In genomic region chr7:132614428-132615076, GRCh38 we compare ENCODE assay signal across 8 cellular contexts. TPM values are rescaled to one million over a fixed set of nuclear protein-coding genes. Genes with fewer than 3 reads are reported as not detected.
DNase-seq lines count a peak whose midpoint lies in the region; ATAC-seq, FAIRE-seq and TF ChIP-seq lines count a peak whose summit lies in the region.

No MANE protein-coding gene starts in this region.

- no peak overlapping the region for H3K4me3 ChIP-seq in CD8-positive, alpha-beta T cell (ENCODE audit: low read depth, low read length)
- H3K4me3 ChIP-seq in NB4 (ENCODE audit: low read depth, low read length) (no peak overlapping the region), fibroblast of mammary gland (ENCODE audit: control insufficient read depth, low read depth, low read length) (peak overlapping the region; percentile 29)

- peaks cover 9% of the 10 kb centered on the region for H3K27me3 Mint-ChIP-seq in CD8-positive, alpha-beta T cell (ENCODE audit: low read depth)
- peaks cover 45% of the 10 kb centered on the region for H3K27me3 Mint-ChIP-seq in nephron (ENCODE audit: low read depth)

- ATAC-seq in CD8-positive, alpha-beta T cell, result no peak
- ATAC-seq in HG03097 (IDR thresholded peaks at IDR 0.05; ENCODE audit: low FRiP score, unreplicated experiment), result no peak

- TF ChIP-seq POLR2A in NB4 (IDR thresholded peaks at IDR 0.05; ENCODE audit: extremely low read depth, insufficient read length), result no peak

- no peaks in the 10 kb centered on the region for H3K36me3 Mint-ChIP-seq in CD8-positive, alpha-beta T cell
- H3K36me3 Mint-ChIP-seq in nephron (ENCODE audit: low read depth), result no peaks in the 10 kb centered on the region

- H3K9me3 ChIP-seq in CD8-positive, alpha-beta T cell (ENCODE audit: low read length), result no peaks in the 10 kb centered on the region

- POLR2A ChIA-PET in CD8-positive, alpha-beta T cell (lab: Charles Lee), result no interaction called here

- no peak for DNase-seq in CD8-positive, alpha-beta T cell
- peak; percentile 69 for DNase-seq in NB4 (ENCODE audit: low read depth)
- peak; percentile 23 for DNase-seq in fibroblast of mammary gland (ENCODE audit: low read depth)
- no peak for DNase-seq in GM19239 (ENCODE audit: insufficient read length, low spot score)
- no peak for DNase-seq in DMS114 treated with DMSO at 0.1 percent for 48 hours (lab: John Stamatoyannopoulos, UW; ENCODE audit: unreplicated experiment)
- DNase-seq in activated CD8-positive, alpha-beta memory T cell treated with anti-CD3 and anti-CD28 coated beads, Interleukin-2, amount 50 U/mL, for 48 hours, result no peak

- H3K27ac ChIP-seq in CD8-positive, alpha-beta T cell (ENCODE audit: low read depth, low read length), result no peak overlapping the region

- FAIRE-seq in GM19239 (lab: Jason Lieb, UNC), result no peak

- peak overlapping the region; percentile 16 for H3K4me3 Mint-ChIP-seq in CD8-positive, alpha-beta T cell
- H3K4me3 Mint-ChIP-seq in nephron, result peak overlapping the region; percentile 76 to 79 (median 79)

- H3K9me3 Mint-ChIP-seq in CD8-positive, alpha-beta T cell, result no peaks in the 10 kb centered on the region
- no peaks in the 10 kb centered on the region for H3K9me3 Mint-ChIP-seq in nephron

- no peaks in the 10 kb centered on the region for H3K36me3 ChIP-seq in CD8-positive, alpha-beta T cell (ENCODE audit: insufficient read depth, low read length)

- no peaks in the 10 kb centered on the region for H3K27me3 ChIP-seq in CD8-positive, alpha-beta T cell (ENCODE audit: insufficient read depth, low read length)

- intact Hi-C loops in CD8-positive, alpha-beta T cell (cut with DNase I, micrococcal nuclease), result no loop called here

- no peak for TF ChIP-seq CTCF in CD8-positive, alpha-beta T cell (IDR thresholded peaks at IDR 0.05)
- no peak for TF ChIP-seq CTCF in NB4 (IDR thresholded peaks at IDR 0.05; ENCODE audit: low read depth, low read length)
- TF ChIP-seq CTCF in fibroblast of mammary gland (conservative IDR thresholded peaks at IDR 0.05; ENCODE audit: control insufficient read depth, insufficient read depth, low read depth, low read length), result peak; percentile 20
- TF ChIP-seq CTCF in nephron (IDR thresholded peaks at IDR 0.05; ENCODE audit: unreplicated experiment in 3 of 3), result peak; percentile 18 to 38 (median 21)

- H3K4me1 Mint-ChIP-seq in CD8-positive, alpha-beta T cell (ENCODE audit: low read depth), result peaks cover 10% of the 10 kb centered on the region
- peaks cover 11% of the 10 kb centered on the region for H3K4me1 Mint-ChIP-seq in nephron

- H3K27ac Mint-ChIP-seq in CD8-positive, alpha-beta T cell, result no peak overlapping the region
- H3K27ac Mint-ChIP-seq in nephron, result peak overlapping the region in 2 of 3 experiments; percentile 53 to 63

- CTCF ChIA-PET in CD8-positive, alpha-beta T cell (lab: Charles Lee), result no interaction called here

- no peaks in the 10 kb centered on the region for H3K4me1 ChIP-seq in CD8-positive, alpha-beta T cell (ENCODE audit: insufficient read depth, low read length)

RNA-seq across cellular contexts. Expression of gene PLXNA4, which starts 38.3 kb away (rescaled TPM):
- 1 to 10 TPM; 1.6 to 2.1 TPM for total RNA-seq in CD8-positive, alpha-beta T cell

Comparison
In these comparisons a context has a peak if more than half of its experiments do, and no peak if none do; other contexts are left out.
1. DNase-seq: peak in NB4 (single experiment) and fibroblast of mammary gland (single experiment); none in CD8-positive, alpha-beta T cell (0 of 7), GM19239 (single experiment), DMS114 treated with DMSO at 0.1 percent for 48 hours (single experiment) and activated CD8-positive, alpha-beta memory T cell treated with anti-CD3 and anti-CD28 coated beads, Interleukin-2, amount 50 U/mL, for 48 hours (single experiment).
2. CTCF ChIP-seq: peak in fibroblast of mammary gland (single experiment) and nephron (3 of 3); none in CD8-positive, alpha-beta T cell (single experiment) and NB4 (single experiment).